ENCODE assay signal across 1 cellular context in the genomic region with DNA sequence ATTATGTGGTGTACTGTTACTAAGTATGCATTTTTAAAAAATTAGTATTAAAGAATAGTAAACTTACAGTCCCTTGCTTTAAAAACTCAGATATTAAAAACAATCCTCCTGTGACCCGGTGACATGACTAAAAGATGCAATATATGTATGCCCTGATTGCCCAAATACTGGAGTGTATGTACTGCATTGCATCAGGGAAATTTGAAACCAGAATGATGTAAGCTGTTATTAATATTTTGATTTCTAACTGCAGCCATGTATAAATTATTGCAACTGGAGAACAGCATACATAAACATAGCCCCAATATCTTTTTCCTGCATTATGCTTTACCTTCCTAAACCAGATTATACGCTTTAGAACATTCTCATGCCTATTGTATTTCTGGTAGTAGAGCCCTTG.
TF ChIP-seq lines count a peak whose summit lies in the region.

No MANE protein-coding gene starts in this region.

TF ChIP-seq in SK-N-SH treated with all-trans-retinoic acid at 6 μM for 48 hours, 23 proteins besides CTCF, POLR2A, EP300 and RAD21 (continued from another document):
- TF ChIP-seq TSHZ2 (CRISPR knock-in tag; IDR thresholded peaks at IDR 0.05) (no peak), BACH2 (CRISPR knock-in tag; IDR thresholded peaks at IDR 0.05; ENCODE audit: borderline replicate concordance) (no peak), PPARA (CRISPR knock-in tag; IDR thresholded peaks at IDR 0.05; ENCODE audit: borderline replicate concordance) (no peak), RARB (CRISPR knock-in tag; IDR thresholded peaks at IDR 0.05) (no peak)
